Comparison of ENCODE assay signal across 9 cellular contexts in the genomic region with DNA sequence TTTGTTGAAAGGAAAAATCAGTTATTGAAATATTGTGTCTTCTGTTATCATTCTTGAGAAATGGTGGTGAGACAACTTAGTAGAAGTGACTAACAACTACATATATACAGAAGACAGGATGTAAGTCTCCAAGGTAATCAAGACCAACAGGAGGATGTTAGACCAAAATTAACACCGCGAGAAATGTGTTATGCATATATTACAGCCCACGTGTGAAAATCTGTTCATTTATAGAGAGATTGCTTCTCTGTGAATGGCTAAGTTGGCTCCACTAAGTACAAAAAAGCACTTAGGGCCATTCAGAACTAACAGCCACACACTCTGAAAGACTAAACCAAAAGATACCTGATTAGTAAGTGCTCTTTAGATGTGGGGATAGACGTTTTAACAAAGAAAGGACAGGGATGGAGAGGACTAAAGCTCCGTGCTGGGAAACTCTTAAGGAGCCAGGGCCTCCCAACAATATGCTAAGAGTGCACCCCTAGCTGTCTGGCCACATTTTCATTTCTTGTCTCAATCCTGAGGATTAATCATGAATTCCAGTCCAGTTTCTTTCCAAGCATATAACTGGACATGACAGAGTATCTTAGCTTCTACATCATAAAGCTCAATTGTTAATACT. TPM values are rescaled to one million over a fixed set of nuclear protein-coding genes. Genes with fewer than 3 reads are reported as not detected.
DNase-seq lines count a peak whose midpoint lies in the region; ATAC-seq and TF ChIP-seq lines count a peak whose summit lies in the region.
"Had no signal": no experiment of that assay in that cellular context is flagged by ENCODE, and none has a peak within 500 bp of the region (broad histone marks: within the 10 kb centered on the region; RNA-seq: fewer than 3 reads in every experiment).

No MANE protein-coding gene starts in this region.

- no peak overlapping the region for H2BK120ac ChIP-seq in trophoblast cell (ENCODE audit: insufficient read depth, low read length, poor library complexity)

- no peak overlapping the region for H3K18ac ChIP-seq in trophoblast cell (ENCODE audit: low read length)

- intact Hi-C loops in ascending aorta (cut with DNase I) (no loop called here), sigmoid colon (cut with DNase I) (no loop called here)

- no peak for TF ChIP-seq EP300 in sigmoid colon (IDR thresholded peaks at IDR 0.05)

- H3K23ac ChIP-seq in trophoblast cell (ENCODE audit: low read length): no peak overlapping the region

- no peak overlapping the region for H4K12ac ChIP-seq in trophoblast cell (ENCODE audit: low read depth, low read length)

- no peak for TF ChIP-seq CTCF in GM06990 (IDR thresholded peaks at IDR 0.05; ENCODE audit: insufficient read depth, low read length, poor library complexity, severe bottlenecking)
- no peak for TF ChIP-seq CTCF in ascending aorta (IDR thresholded peaks at IDR 0.05)
- no peak for TF ChIP-seq CTCF in sigmoid colon (IDR thresholded peaks at IDR 0.05)

- no peak overlapping the region for H2BK5ac ChIP-seq in trophoblast cell (ENCODE audit: low read depth, low read length, poor library complexity)

- H3K4me1 ChIP-seq in ascending aorta (peaks cover 3 to 37% of the 10 kb centered on the region in 2 donors), sigmoid colon (peaks cover 0 to 7% (median 0%) of the 10 kb centered on the region in 4 donors), trophoblast cell (ENCODE audit: control insufficient read depth in 1 of 2, insufficient read depth in 2 of 2, low read length in 2 of 2) (no peaks in the 10 kb centered on the region)

- ATAC-seq in GM19395 (IDR thresholded peaks at IDR 0.05; ENCODE audit: unreplicated experiment): peak; percentile 69
- peak; percentile 70 for ATAC-seq in HG03159 (IDR thresholded peaks at IDR 0.05; ENCODE audit: unreplicated experiment)

- H2AFZ ChIP-seq in trophoblast cell (ENCODE audit: insufficient read depth, low read length, poor library complexity): no peak overlapping the region

- no peak overlapping the region for H3K14ac ChIP-seq in trophoblast cell (ENCODE audit: low read length)

- 64 to 84% methylated on average over 5 of the region's 5 CpGs for WGBS in sigmoid colon, 2 donors
- WGBS in trophoblast cell (ENCODE audit: extremely low coverage, insufficient coverage, insufficient read length): no CpG with 5 or more reads among the region's 5 CpGs

- no peak for TF ChIP-seq POLR2A in sigmoid colon (IDR thresholded peaks at IDR 0.05)

- H3K36me3 ChIP-seq in GM06990 (ENCODE audit: control insufficient read depth, insufficient read depth, low read length) (no peaks in the 10 kb centered on the region), ascending aorta (no peaks in the 10 kb centered on the region), sigmoid colon (no peaks in the 10 kb centered on the region), trophoblast cell (ENCODE audit: control insufficient read depth in 1 of 2, insufficient read depth in 2 of 2, low read length in 2 of 2) (no peaks in the 10 kb centered on the region)
- H3K36me3 ChIP-seq: ovary had no signal

- peak; percentile 52 for DNase-seq in GM06990 (ENCODE audit: extremely low read depth, insufficient read length)
- DNase-seq in ascending aorta (ENCODE audit: low spot score in 2 of 2): no peak
- DNase-seq in activated effector memory CD4-positive, alpha-beta T cell treated with Interleukin-2 at 50 U/mL for 16 hours: no peak
- DNase-seq in COLO668 (lab: John Stamatoyannopoulos, UW; ENCODE audit: unreplicated experiment): no peak
- DNase-seq in sigmoid colon: no peak
- no peak for DNase-seq in trophoblast cell
- DNase-seq: ovary had no signal

- H3K27ac ChIP-seq in ascending aorta (peak overlapping the region; percentile 85 to 89), sigmoid colon (no peak overlapping the region), trophoblast cell (ENCODE audit: low read depth, low read length) (no peak overlapping the region)
- H3K27ac ChIP-seq: ovary had no signal

- H2BK12ac ChIP-seq in trophoblast cell (ENCODE audit: low read length): no peak overlapping the region

- H4K91ac ChIP-seq in trophoblast cell (ENCODE audit: low read depth, low read length): no peak overlapping the region

- no peaks in the 10 kb centered on the region for H3K9me3 ChIP-seq in ascending aorta
- no peaks in the 10 kb centered on the region for H3K9me3 ChIP-seq in sigmoid colon
- no peaks in the 10 kb centered on the region for H3K9me3 ChIP-seq in trophoblast cell (ENCODE audit: insufficient read depth, low read depth, low read length)
- H3K9me3 ChIP-seq: ovary had no signal

- H3K4me3 ChIP-seq in GM06990 (replicated peaks; ENCODE audit: low read depth, low read length) (no peak overlapping the region; the same call in 1 of the 2 replicates), ascending aorta (no peak overlapping the region), sigmoid colon (no peak overlapping the region), trophoblast cell (ENCODE audit: low read depth, low read length) (no peak overlapping the region)
- H3K4me3 ChIP-seq: ovary had no signal

- H3K27me3 ChIP-seq in GM06990 (replicated peaks; ENCODE audit: control insufficient read depth, insufficient read depth, low read length) (no peaks in the 10 kb centered on the region), ascending aorta (no peaks in the 10 kb centered on the region), sigmoid colon (no peaks in the 10 kb centered on the region), trophoblast cell (ENCODE audit: insufficient read depth, low read length) (no peaks in the 10 kb centered on the region)
- H3K27me3 ChIP-seq: ovary had no signal

- H3K4ac ChIP-seq in trophoblast cell (ENCODE audit: low read depth, low read length): no peak overlapping the region

- H3K9ac ChIP-seq in trophoblast cell (ENCODE audit: low read length): no peak overlapping the region

- no peak overlapping the region for H4K8ac ChIP-seq in trophoblast cell (ENCODE audit: low read depth, low read length)

- H3K79me2 ChIP-seq in trophoblast cell (ENCODE audit: control insufficient read depth, insufficient read depth, low read length, poor library complexity): no peaks in the 10 kb centered on the region

- H3K79me1 ChIP-seq in trophoblast cell (ENCODE audit: low read length): no peaks in the 10 kb centered on the region

- no peak overlapping the region for H3K4me2 ChIP-seq in trophoblast cell (ENCODE audit: low read length)

- H2AK5ac ChIP-seq in trophoblast cell (ENCODE audit: low read length): no peak overlapping the region

RNA-seq across cellular contexts. Expression of gene HDAC9, which starts 26.5 kb away (rescaled TPM):
- total RNA-seq in ascending aorta (33.4 TPM), sigmoid colon (10 to 100 TPM; 22.2 to 38.2 (median 33.5) TPM)
- 1 to 10 TPM; 2.4 to 8.1 (median 5.5) TPM for polyA plus RNA-seq in sigmoid colon
- polyA plus RNA-seq in trophoblast cell (2013): 0.51 and 0.58 TPM in 2 replicates

Comparison
In these comparisons a context has a peak if more than half of its experiments do, and no peak if none do; other contexts are left out.
1. H3K27ac ChIP-seq: peak in ascending aorta (2 of 2); none in sigmoid colon (0 of 4) and trophoblast cell (single experiment).